20 cellular contexts compared by ENCODE assay signal in genomic region chr19:33640773-33641172, GRCh38. TPM values are rescaled to one million over a fixed set of nuclear protein-coding genes. Genes with fewer than 3 reads are reported as not detected.
DNase-seq lines count a peak whose midpoint lies in the region; ATAC-seq, FAIRE-seq and TF ChIP-seq lines count a peak whose summit lies in the region.
"Had no signal": no experiment of that assay in that cellular context is flagged by ENCODE, and none has a peak within 500 bp of the region (broad histone marks: within the 10 kb centered on the region; RNA-seq: fewer than 3 reads in every experiment).

No MANE protein-coding gene starts in this region.

- WGBS in H1 (ENCODE audit: extremely low coverage in 1 of 2, insufficient coverage in 1 of 2, insufficient read length in 1 of 2, insufficient replicate concordance in 2 of 2, low coverage in 1 of 2, low lambda C conversion rate in 2 of 2, missing lambda C conversion rate in 1 of 2), 2 experiments, result 76% methylated on average over 8 of the region's 9 CpGs; no CpG with 5 or more reads in 1 of the 2 experiments

- H3K4me3 ChIP-seq in HCT116 (replicated peaks in 1 of 2; ENCODE audit: low read depth in 1 of 2, low read length in 2 of 2), result no peak overlapping the region
- no peak overlapping the region for H3K4me3 ChIP-seq in H1 (ENCODE audit: extremely low read depth in 1 of 4, insufficient read depth in 2 of 4, low read depth in 3 of 4, low read length in 4 of 4)
- H3K4me3 ChIP-seq: SK-N-MC had no signal

- no peak overlapping the region for H3K9ac ChIP-seq in HCT116 (ENCODE audit: low read length)
- no peak overlapping the region for H3K9ac ChIP-seq in H1 (replicated peaks in 1 of 4; ENCODE audit: extremely low read depth in 1 of 4, low read depth in 3 of 4, low read length in 3 of 4)

- POLR2A ChIA-PET in HCT116 (lab: Charles Lee), result no interaction called here
- POLR2A ChIA-PET in H1 (lab: Charles Lee; ENCODE audit: partially characterized antibody), result interaction anchor here (2.0 kb wide), 1 partner anchor 18 kb away, joined by 11 read pairs; no protein-coding TSS in a partner anchor

- no TSS peak for BruUV-seq in HCT116 (replicated peaks; lab: Mats Ljungman, UMichigan)

- no peaks in the 10 kb centered on the region for H3K9me2 ChIP-seq in HCT116 (ENCODE audit: insufficient read depth)

- TF ChIP-seq POLR2A in HCT116 (IDR thresholded peaks at IDR 0.05; ENCODE audit: borderline replicate concordance, extremely low read depth, insufficient read depth, insufficient read length) (no peak), H1 (IDR thresholded peaks at IDR 0.05; ENCODE audit: control extremely low read depth in 1 of 2, low read depth in 2 of 2, low read length in 2 of 2) (no peak)

- H3K27me3 ChIP-seq in HCT116 (ENCODE audit: insufficient read depth, low read length) (no peaks in the 10 kb centered on the region), H1 (replicated peaks in 1 of 4; ENCODE audit: control insufficient read depth in 3 of 4, extremely low read depth in 1 of 4, insufficient read depth in 3 of 4, low read length in 3 of 4) (no peaks in the 10 kb centered on the region)

- H3K9me3 ChIP-seq in HCT116 (ENCODE audit: control insufficient read depth in 1 of 2, insufficient read depth in 1 of 2, low read depth in 1 of 2, low read length in 2 of 2) (no peaks in the 10 kb centered on the region), H1 (ENCODE audit: insufficient read depth in 2 of 2, low read depth in 1 of 2, low read length in 1 of 2) (no peaks in the 10 kb centered on the region)

- H3K56ac ChIP-seq in H1 (replicated peaks; ENCODE audit: insufficient read length, low read depth, low read length), result no peak overlapping the region

- peaks cover 1% of the 10 kb centered on the region; the same call in 1 of the 2 replicates for H3K23me2 ChIP-seq in H1 (ENCODE audit: low read depth, low read length)

- H2BK20ac ChIP-seq in H1 (ENCODE audit: low read length), result peak overlapping the region; percentile 80; the same call in 1 of the 2 replicates

- no peak overlapping the region for H3K27ac ChIP-seq in HCT116 (ENCODE audit: low read depth, low read length)
- H3K27ac ChIP-seq in H1 (ENCODE audit: low read depth, low read length), result no peak overlapping the region
- H3K27ac ChIP-seq: C4-2B, SK-N-MC had no signal

- TF ChIP-seq EP300 in H1 (IDR thresholded peaks at IDR 0.05; ENCODE audit: borderline replicate concordance in 1 of 2, low read depth in 2 of 2, low read length in 2 of 2), result no peak

- H2BK12ac ChIP-seq in H1 (ENCODE audit: low read depth, low read length), result peak overlapping the region; percentile 90; the same call in 1 of the 2 replicates

- TF ChIP-seq CTCF in HCT116 (IDR thresholded peaks at IDR 0.05 in 2 of 3, conservative IDR thresholded peaks at IDR 0.05 in 1 of 3; ENCODE audit: borderline replicate concordance in 1 of 3, insufficient read depth in 1 of 3, low read depth in 2 of 3, low read length in 2 of 3), result no peak
- no peak for TF ChIP-seq CTCF in H1 (IDR thresholded peaks at IDR 0.05; ENCODE audit: control extremely low read depth in 1 of 3, insufficient read depth in 1 of 3, low read depth in 1 of 3, low read length in 3 of 3)

- DNase-seq in AG08396 (ENCODE audit: low spot score) (peak; percentile 2), HCT116 (ENCODE audit: low read depth, low spot score) (no peak), H1 (ENCODE audit: low read depth in 1 of 2, low spot score in 2 of 2) (no peak), sciatic nerve (ENCODE audit: low spot score) (peak; percentile 36), NCI-H226 (no peak)
- no peak for DNase-seq in activated naive CD4-positive, alpha-beta T cell treated with Interleukin-2 at 50 U/mL for 16 hours
- DNase-seq: DND-41; KBM-7; NCI-H1105 treated with DMSO at 0.1 percent for 48 hours; NCI-H1694; NCI-H510A; NCI-H748 treated with DMSO at 0.1 percent for 48 hours; NK-92 treated with Interleukin-12 subunit alpha and Interleukin-12 subunit beta, amount 100 ng/mL, for 24 hours; SHP77 had no signal

- no peak for TF ChIP-seq RAD21 in HCT116 (IDR thresholded peaks at IDR 0.05; ENCODE audit: low read depth)
- no peak; a peak in 1 of 4 replicates for TF ChIP-seq RAD21 in H1 (IDR thresholded peaks at IDR 0.05 in 1 of 2, conservative IDR thresholded peaks at IDR 0.05 in 1 of 2; ENCODE audit: low read depth in 2 of 2, low read length in 2 of 2)

- no peak for FAIRE-seq in H1 (lab: Jason Lieb, UNC)
- FAIRE-seq: HepG2, RCC 7860 had no signal

- H2BK120ac ChIP-seq in H1 (replicated peaks; ENCODE audit: low read depth, low read length), result no peak overlapping the region

- H3K36me3 ChIP-seq in HCT116 (ENCODE audit: control insufficient read depth in 1 of 2, insufficient read depth in 2 of 2, low read length in 2 of 2), result no peaks in the 10 kb centered on the region
- no peaks in the 10 kb centered on the region for H3K36me3 ChIP-seq in H1 (ENCODE audit: control insufficient read depth in 2 of 4, insufficient read depth in 4 of 4, low read length in 3 of 4)

- H4K20me1 ChIP-seq in HCT116 (ENCODE audit: insufficient read depth) (no peaks in the 10 kb centered on the region), H1 (replicated peaks in 1 of 2; ENCODE audit: control insufficient read depth in 1 of 2, insufficient read depth in 2 of 2, low read length in 2 of 2) (no peaks in the 10 kb centered on the region)

- H3K14ac ChIP-seq in H1 (ENCODE audit: insufficient read length), result no peak overlapping the region

- RAD21 ChIA-PET in HCT116 (lab: Charles Lee; ENCODE audit: low non-redundant PET in 1 of 2, low total read pairs in 2 of 2, uncharacterized antibody in 2 of 2, unreplicated experiment in 2 of 2), result no interaction called here

- H2AFZ ChIP-seq in HCT116 (ENCODE audit: low read depth, low read length, poor library complexity, severe bottlenecking), result no peak overlapping the region
- no peak overlapping the region for H2AFZ ChIP-seq in H1 (ENCODE audit: low read length)

- CTCF ChIA-PET in HCT116 (lab: Charles Lee) (no interaction called here), H1 (lab: Charles Lee; ENCODE audit: partially characterized antibody) (interaction anchor here (0.7 to 2.0 kb wide), 3 partner anchors 10 to 137 kb away, joined by 3 to 12 read pairs (median 6); no protein-coding TSS in a partner anchor)

- H3K79me1 ChIP-seq in H1 (ENCODE audit: low read depth, low read length), result no peaks in the 10 kb centered on the region; the same call in none of the 2 replicates

- H2BK5ac ChIP-seq in H1 (ENCODE audit: low read depth, low read length), result peak overlapping the region; percentile 84; the same call in 1 of the 2 replicates

- H3K23ac ChIP-seq in H1 (ENCODE audit: insufficient read length), result no peak overlapping the region

- no peak overlapping the region for H3K4ac ChIP-seq in H1 (replicated peaks; ENCODE audit: insufficient read length, low read depth, low read length)

- peak overlapping the region; percentile 75; the same call in 1 of the 2 replicates for H3K18ac ChIP-seq in H1 (ENCODE audit: extremely low read depth, low read length)

- H2BK15ac ChIP-seq in H1 (ENCODE audit: low read length), result peak overlapping the region; percentile 81; the same call in 1 of the 2 replicates

- H3K79me2 ChIP-seq in HCT116 (ENCODE audit: insufficient read depth, low read length) (no peaks in the 10 kb centered on the region), H1 (ENCODE audit: control insufficient read depth in 1 of 2, insufficient read depth in 2 of 2, low read length in 2 of 2) (no peaks in the 10 kb centered on the region; a peak in 1 of 4 replicates)

- no peak overlapping the region for H4K5ac ChIP-seq in H1 (ENCODE audit: insufficient read length, low read depth, low read length)

- peak overlapping the region; percentile 36 for H4K91ac ChIP-seq in H1 (replicated peaks; ENCODE audit: insufficient read length, low read length)

- intact Hi-C loops in HCT116 (cut with micrococcal nuclease) (no loop called here), sciatic nerve (cut with DNase I) (no loop called here)

- H3K4me1 ChIP-seq in HCT116 (ENCODE audit: control insufficient read depth in 1 of 2, insufficient read depth in 2 of 2, low read length in 2 of 2), result no peaks in the 10 kb centered on the region
- peaks cover 7 to 30% (median 19%) of the 10 kb centered on the region in 4 experiments for H3K4me1 ChIP-seq in H1 (replicated peaks in 1 of 4; ENCODE audit: control insufficient read depth in 3 of 4, insufficient read depth in 4 of 4, low read length in 3 of 4)

- no peak overlapping the region for H4K8ac ChIP-seq in H1 (ENCODE audit: extremely low read depth, insufficient read depth, low read length)

- H2AK5ac ChIP-seq in H1 (ENCODE audit: low read depth, low read length), result peak overlapping the region; percentile 93; the same call in 1 of the 2 replicates

- 0 out of 2 replicates have a peak, but pooled peaks have one; percentile 52 for ATAC-seq in HCT116
- no peak for ATAC-seq in sciatic nerve
- no peak for ATAC-seq in HG02973 (IDR thresholded peaks at IDR 0.05; ENCODE audit: unreplicated experiment)
- ATAC-seq: HepG2 had no signal

- H3K4me2 ChIP-seq in HCT116 (ENCODE audit: low read length), result no peak overlapping the region
- H3K4me2 ChIP-seq in H1 (ENCODE audit: insufficient read depth in 1 of 2, low read depth in 2 of 2, low read length in 2 of 2), result no peak overlapping the region

TF ChIP-seq in HCT116, 20 proteins besides CTCF, POLR2A, EP300 and RAD21 (continues in another document):
- TF ChIP-seq CBX3 (IDR thresholded peaks at IDR 0.05; ENCODE audit: low read depth) (no peak), ZFX (IDR thresholded peaks at IDR 0.05) (no peak), SIN3A (IDR thresholded peaks at IDR 0.05; ENCODE audit: low read depth) (no peak), JUND (IDR thresholded peaks at IDR 0.05) (no peak)

TF ChIP-seq in H1, 55 proteins besides CTCF, POLR2A, EP300 and RAD21 (continues in another document):
- no peak for TF ChIP-seq KDM4A (IDR thresholded peaks at IDR 0.05; ENCODE audit: low read depth, low read length, severe bottlenecking)
- TF ChIP-seq GTF2F1 (IDR thresholded peaks at IDR 0.05; ENCODE audit: borderline replicate concordance, low read depth, low read length), result no peak
- no peak for TF ChIP-seq RNF2 (IDR thresholded peaks at IDR 0.05; ENCODE audit: borderline replicate concordance, low read depth, low read length, missing control alignments, poor library complexity, severe bottlenecking)
- no peak for TF ChIP-seq JUND (IDR thresholded peaks at IDR 0.05; ENCODE audit: low read length)
- no peak for TF ChIP-seq BRCA1 (IDR thresholded peaks at IDR 0.05; ENCODE audit: low read depth, low read length)

RNA-seq across cellular contexts. Expression of gene CHST8, which starts 19.0 kb away (rescaled TPM):
- total RNA-seq in HCT116 (2021; ENCODE audit: unreplicated experiment) (not detected), sciatic nerve (0.62 TPM)
- 0.04 TPM in 1 of 2 replicates, not detected in the other for polyA plus RNA-seq in HCT116 (2012)
- 9.9 and 10.8 TPM in 2 replicates for total RNA-seq in H1 (2021; fragmentation: NEBNext Ultra II Directional; extraction: Animal tissue kit (Norgen Biotek cat#: 25700))
- polyA plus RNA-seq in H1 (2011; rRNA removed), result 28.2 and 31.7 TPM in 2 replicates
- 18.3 TPM for polyA plus RNA-seq in H1 (2011; cell fraction: cytosol; rRNA removed)
- polyA plus RNA-seq in H1 (2011; cell fraction: nucleus; rRNA removed), result 17.5 TPM
- polyA plus RNA-seq in H1 (2012, experiment 1 of 2), result 8.5 to 16.5 TPM (median 13.2 TPM) in 4 replicates
- polyA plus RNA-seq in H1 (2012, experiment 2 of 2), result 13.0 TPM
- polyA plus RNA-seq in H1 (2013, experiment 1 of 2), result 28.1 TPM
- polyA plus RNA-seq in H1 (2013, experiment 2 of 2), result 23.8 TPM
- polyA minus RNA-seq in H1 (2011; rRNA and poly(A)+ RNA removed), result 4.3 and 4.8 TPM in 2 replicates
- polyA minus RNA-seq in H1 (2011; cell fraction: cytosol; rRNA and poly(A)+ RNA removed), result 12.9 TPM
- 8.1 TPM for polyA minus RNA-seq in H1 (2011; cell fraction: nucleus; rRNA and poly(A)+ RNA removed)
- total RNA-seq: G401, HepG2 had no signal
- polyA plus RNA-seq: HepG2 had no signal

Comparison
In these comparisons a context has a peak if more than half of its experiments do, and no peak if none do; other contexts are left out.
1. DNase-seq: peak in AG08396 (single experiment) and sciatic nerve (single experiment); none in HCT116 (single experiment), H1 (0 of 2), NCI-H226 (single experiment) and activated naive CD4-positive, alpha-beta T cell treated with Interleukin-2 at 50 U/mL for 16 hours (single experiment).